Comparison of ENCODE assay signal across 8 cellular contexts in the genomic region with DNA sequence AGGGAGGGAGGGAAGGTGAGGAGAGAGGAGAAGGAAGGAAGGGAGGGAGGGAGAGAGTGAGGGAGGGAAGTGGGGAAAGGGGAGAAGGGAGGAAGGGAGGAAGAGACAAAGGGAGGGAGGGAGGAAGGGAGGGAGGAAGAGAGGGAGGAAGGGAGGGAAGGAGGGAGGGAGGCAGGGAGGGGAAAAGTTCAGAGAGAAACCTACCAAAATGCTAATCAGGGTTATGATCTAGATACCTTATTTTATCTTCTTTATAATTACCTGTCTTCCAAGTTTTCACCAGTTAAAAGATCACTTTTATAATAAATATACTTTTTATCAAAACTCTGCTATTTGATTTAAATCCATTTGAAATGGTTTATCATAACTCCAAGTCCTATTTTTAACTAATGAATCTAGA.
"Had no signal": no experiment of that assay in that cellular context is flagged by ENCODE, and none has a peak within 500 bp of the region (broad histone marks: within the 10 kb centered on the region; RNA-seq: fewer than 3 reads in every experiment).

No MANE protein-coding gene starts in this region.

- FAIRE-seq: G401.6, GM12878, GM12891, GM12892, GM18507, GM19239 had no signal

- DNase-seq: GDM1, GF-D8 had no signal

- ATAC-seq: GM12878 had no signal

- H3K4me3 ChIP-seq: GM12878 had no signal
